Comparison of ENCODE assay signal across 8 cellular contexts in the genomic region with DNA sequence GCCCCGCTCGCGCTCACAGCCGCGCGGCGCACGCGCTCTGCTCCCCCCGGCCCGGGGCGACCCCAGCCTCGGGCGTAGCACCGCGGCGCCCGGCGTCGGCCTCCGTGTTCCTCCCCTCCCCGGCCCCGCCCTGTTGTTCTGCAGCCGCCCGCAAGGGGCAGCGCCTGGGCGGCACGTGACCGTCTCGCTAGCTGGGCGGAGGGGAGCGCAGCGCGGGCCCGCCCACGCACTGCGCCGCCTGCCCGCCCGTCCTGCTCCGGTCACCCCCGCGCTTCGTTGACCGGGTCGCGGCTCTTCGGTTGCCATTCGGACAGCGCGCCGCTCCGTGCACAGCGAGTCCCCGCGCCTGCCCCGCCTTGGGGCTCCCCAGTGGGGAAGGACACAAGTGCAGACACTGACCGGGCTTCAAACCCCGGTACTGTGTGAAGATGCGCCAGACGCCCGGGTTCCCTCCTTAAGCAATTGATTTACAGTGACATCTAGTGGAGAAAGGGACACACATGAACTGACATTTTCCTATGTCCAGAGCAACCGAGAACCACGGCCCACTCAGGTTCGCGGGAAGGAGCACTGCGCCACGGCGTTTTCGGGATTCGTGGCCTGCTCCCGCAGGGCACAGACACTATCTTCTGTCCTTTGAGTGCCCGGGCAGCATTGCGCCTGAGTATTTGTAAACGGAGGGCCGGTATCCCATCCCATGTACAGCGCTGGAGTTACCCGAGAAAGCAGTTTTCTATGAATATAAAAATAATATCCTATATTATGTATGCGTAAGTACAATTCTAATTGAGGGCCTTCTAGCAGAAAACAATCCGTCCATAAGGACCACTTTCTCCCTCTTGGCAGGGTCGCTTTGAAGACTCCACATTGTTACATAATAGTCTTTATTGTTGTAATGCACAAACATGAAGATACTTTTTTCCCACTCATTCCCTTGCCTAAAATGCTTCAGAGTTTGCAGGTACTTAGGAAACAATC. TPM values are rescaled to one million over a fixed set of nuclear protein-coding genes. Genes with fewer than 3 reads are reported as not detected.
DNase-seq lines count a peak whose midpoint lies in the region; ATAC-seq and TF ChIP-seq lines count a peak whose summit lies in the region.

No MANE protein-coding gene starts in this region.

- peak; percentile 76 for ATAC-seq in GM21529 (IDR thresholded peaks at IDR 0.05; ENCODE audit: unreplicated experiment)
- ATAC-seq in IMR-90 (ENCODE audit: low read depth), result peak; percentile 94

- H3K18ac ChIP-seq in IMR-90 (ENCODE audit: low read depth, low read length), result no peak overlapping the region; the same call in 1 of the 2 replicates

- H3K9ac ChIP-seq in IMR-90 (ENCODE audit: low read depth, low read length) (peak overlapping the region; percentile 63), OCI-LY3 (ENCODE audit: low read length) (peak overlapping the region; percentile 87)

- H2BK15ac ChIP-seq in IMR-90 (ENCODE audit: low read depth, low read length), result no peak overlapping the region

- peak overlapping the region; percentile 51; the same call in 1 of the 2 replicates for H3K4ac ChIP-seq in IMR-90 (ENCODE audit: low read depth, low read length)

- H3K23ac ChIP-seq in IMR-90 (ENCODE audit: low read depth, low read length), result no peak overlapping the region

- H2BK5ac ChIP-seq in IMR-90 (ENCODE audit: low read depth, low read length, poor library complexity, severe bottlenecking), result no peak overlapping the region

- BruUV-seq in IMR-90 (replicated peaks; lab: Mats Ljungman, UMichigan), result no TSS peak

- dilution Hi-C loops in IMR-90 (cut with HindIII; ENCODE audit: low sequenced_read_pairs, unreplicated experiment), result no loop called here

- peak overlapping the region; percentile 62 for H2BK120ac ChIP-seq in IMR-90 (ENCODE audit: low read depth, low read length)

- H3K27ac ChIP-seq in IMR-90 (ENCODE audit: insufficient read depth, low read length) (peak overlapping the region; percentile 73), OCI-LY3 (ENCODE audit: low read length) (peak overlapping the region; percentile 46), epithelial cell of prostate (peak overlapping the region; percentile 91)

- intact Hi-C loops in IMR-90 (cut with micrococcal nuclease), result loop anchor here (1.0 to 10.0 kb wide), 5 partner anchors 153 to 770 kb away; partner anchors contain the start of genes EIF5B, LIPT1, MITD1 and MRPL30

- peaks cover 3% of the 10 kb centered on the region for H3K9me1 ChIP-seq in IMR-90 (ENCODE audit: insufficient read depth, low read length)

- H4K20me1 ChIP-seq in IMR-90 (ENCODE audit: insufficient read depth, low read length), result peaks cover 28% of the 10 kb centered on the region
- peaks cover 35% of the 10 kb centered on the region for H4K20me1 ChIP-seq in OCI-LY3 (ENCODE audit: insufficient read depth, low read length)

- TF ChIP-seq CTCF in IMR-90 (conservative IDR thresholded peaks at IDR 0.05; ENCODE audit: low read depth, low read length) (peak; percentile 76), OCI-LY3 (IDR thresholded peaks at IDR 0.05; ENCODE audit: low read depth, low read length) (peak; percentile 85)

- peak overlapping the region; percentile 36; the same call in 1 of the 2 replicates for H4K5ac ChIP-seq in IMR-90 (ENCODE audit: low read depth, low read length)

- H3K14ac ChIP-seq in IMR-90 (replicated peaks; ENCODE audit: low read depth, low read length), result no peak overlapping the region

- peaks cover 11% of the 10 kb centered on the region for H3K27me3 ChIP-seq in IMR-90 (ENCODE audit: control insufficient read depth, insufficient read depth, low read length)
- H3K27me3 ChIP-seq in OCI-LY3 (ENCODE audit: low read depth, low read length), result peaks cover 8% of the 10 kb centered on the region; the same call in 1 of the 2 replicates
- no peaks in the 10 kb centered on the region for H3K27me3 ChIP-seq in mononuclear cell (ENCODE audit: insufficient read depth, low read length)

- H3K79me2 ChIP-seq in OCI-LY3 (ENCODE audit: low read length), result peaks cover 41% of the 10 kb centered on the region

- 0% methylated on average over 57 of the region's 81 CpGs; no CpG with 5 or more reads in 1 of the 2 experiments for WGBS in IMR-90 (ENCODE audit: extremely low coverage in 2 of 2, insufficient read length in 1 of 2), 2 experiments

- H3K4me3 ChIP-seq in IMR-90 (ENCODE audit: insufficient read depth, low read depth, low read length), result peak overlapping the region; percentile 99
- peak overlapping the region; percentile 95 for H3K4me3 ChIP-seq in OCI-LY3 (ENCODE audit: low read length)
- H3K4me3 ChIP-seq in mononuclear cell (ENCODE audit: low read length), result peak overlapping the region; percentile 71

- in situ Hi-C loops in IMR-90 (cut with MboI; ENCODE audit: low sequenced_read_pairs), result no loop called here

- H4K8ac ChIP-seq in IMR-90 (ENCODE audit: low read depth in 2 of 2, low read length in 2 of 2), result peak overlapping the region in 1 of 2 experiments; percentile 39; a peak in 1 of 4 replicates

- H2BK20ac ChIP-seq in IMR-90 (ENCODE audit: low read depth, low read length), result no peak overlapping the region

- peaks cover 10 to 34% of the 10 kb centered on the region in 2 experiments for H3K79me1 ChIP-seq in IMR-90 (ENCODE audit: low read depth in 1 of 2, low read length in 2 of 2)

- DNase-seq in DMS 273 treated with DMSO at 0.1 percent for 48 hours (lab: John Stamatoyannopoulos, UW) (peak; percentile 83), IMR-90 (peak; percentile 93), activated T-cell treated with anti-CD3 and anti-CD28 coated beads for 48 hours (ENCODE audit: low read depth) (peak; percentile 92), epithelial cell of prostate (ENCODE audit: low read depth, low spot score) (peak; percentile 69)
- peak; percentile 82 to 91 for DNase-seq in stimulated activated CD8-positive, alpha-beta memory T cell treated with anti-CD3 and anti-CD28 coated beads, Interleukin-2, amount 100 ng/mL, for 48 hours (ENCODE audit: low read depth in 2 of 2)

- 0 out of 2 replicates have a peak, but pooled peaks cover 4% of the 10 kb centered on the region for H3K4me1 ChIP-seq in IMR-90 (ENCODE audit: control insufficient read depth, insufficient read depth, low read length)
- H3K4me1 ChIP-seq in OCI-LY3 (ENCODE audit: low read length), result peaks cover 32% of the 10 kb centered on the region
- peaks cover 26% of the 10 kb centered on the region for H3K4me1 ChIP-seq in mononuclear cell (ENCODE audit: insufficient read depth, low read length)

- H2AFZ ChIP-seq in IMR-90 (replicated peaks; ENCODE audit: low read length, poor library complexity) (peak overlapping the region; percentile 99), OCI-LY3 (ENCODE audit: low read depth, low read length) (peak overlapping the region; percentile 91)

- H3K56ac ChIP-seq in IMR-90 (ENCODE audit: extremely low read depth, insufficient read depth, low read length), result 0 out of 2 replicates have a peak overlapping the region, but pooled peaks have one; percentile 24

- POLR2A ChIA-PET in IMR-90 (lab: Charles Lee; ENCODE audit: unreplicated experiment), result no interaction called here

- CTCF ChIA-PET in IMR-90 (lab: Yijun Ruan, JAX), result interaction anchor here (0.6 to 1.0 kb wide), 4 partner anchors 80 to 154 kb away, joined by 3 to 5 read pairs (median 4); partner anchors contain the start of gene TXNDC9

- no peaks in the 10 kb centered on the region for H3K9me3 ChIP-seq in IMR-90 (ENCODE audit: control insufficient read depth, insufficient read depth, low read length)
- no peaks in the 10 kb centered on the region for H3K9me3 ChIP-seq in OCI-LY3 (ENCODE audit: insufficient read depth, low read length)
- no peaks in the 10 kb centered on the region for H3K9me3 ChIP-seq in mononuclear cell (ENCODE audit: low read depth, low read length)

- TF ChIP-seq POLR2A in IMR-90 (IDR thresholded peaks at IDR 0.05; ENCODE audit: low read depth, low read length), result no peak

- H3K4me2 ChIP-seq in IMR-90 (ENCODE audit: low read depth, low read length) (peak overlapping the region; percentile 85), OCI-LY3 (ENCODE audit: low read length) (peak overlapping the region; percentile 77)

- peak; percentile 82 for TF ChIP-seq RAD21 in IMR-90 (IDR thresholded peaks at IDR 0.05; ENCODE audit: low read length)

- H3K36me3 ChIP-seq in IMR-90 (ENCODE audit: control insufficient read depth, insufficient read depth, low read length), result no peaks in the 10 kb centered on the region
- no peaks in the 10 kb centered on the region for H3K36me3 ChIP-seq in OCI-LY3 (replicated peaks; ENCODE audit: low read depth, low read length)

- H2AK9ac ChIP-seq in IMR-90 (replicated peaks; ENCODE audit: low read depth, low read length, poor library complexity), result no peak overlapping the region

- no peak overlapping the region for H4K91ac ChIP-seq in IMR-90 (ENCODE audit: insufficient read depth, low read depth, low read length)

- no peak overlapping the region for H2AK5ac ChIP-seq in IMR-90 (ENCODE audit: low read depth, low read length)

TF ChIP-seq in IMR-90, 13 proteins besides CTCF, POLR2A, EP300 and RAD21 (continues in another document):
- TF ChIP-seq FOS (IDR thresholded peaks at IDR 0.05; ENCODE audit: low read depth, low read length) (no peak), NFE2L2 (IDR thresholded peaks at IDR 0.05; ENCODE audit: low read depth, low read length) (no peak), MAZ (IDR thresholded peaks at IDR 0.05; ENCODE audit: borderline replicate concordance, low read depth, low read length) (peak; percentile 99), MXI1 (IDR thresholded peaks at IDR 0.05; ENCODE audit: borderline replicate concordance, low read depth, low read length) (0 out of 2 replicates have a peak, but pooled peaks have one; percentile 59), MAFK (IDR thresholded peaks at IDR 0.05; ENCODE audit: low read depth, low read length) (no peak), RFX5 (IDR thresholded peaks at IDR 0.05; ENCODE audit: low read depth, low read length) (no peak), CHD1 (IDR thresholded peaks at IDR 0.05; ENCODE audit: low read depth, low read length) (no peak)
- TF ChIP-seq, protein P1, sequence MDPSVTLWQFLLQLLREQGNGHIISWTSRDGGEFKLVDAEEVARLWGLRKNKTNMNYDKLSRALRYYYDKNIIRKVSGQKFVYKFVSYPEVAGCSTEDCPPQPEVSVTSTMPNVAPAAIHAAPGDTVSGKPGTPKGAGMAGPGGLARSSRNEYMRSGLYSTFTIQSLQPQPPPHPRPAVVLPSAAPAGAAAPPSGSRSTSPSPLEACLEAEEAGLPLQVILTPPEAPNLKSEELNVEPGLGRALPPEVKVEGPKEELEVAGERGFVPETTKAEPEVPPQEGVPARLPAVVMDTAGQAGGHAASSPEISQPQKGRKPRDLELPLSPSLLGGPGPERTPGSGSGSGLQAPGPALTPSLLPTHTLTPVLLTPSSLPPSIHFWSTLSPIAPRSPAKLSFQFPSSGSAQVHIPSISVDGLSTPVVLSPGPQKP (IDR thresholded peaks at IDR 0.05; ENCODE audit: borderline replicate concordance, low read depth, low read length), result no peak

RNA-seq across cellular contexts. Expression of gene REV1, which starts 0.6 kb away (rescaled TPM):
- 25.8 and 30.1 TPM in 2 replicates for total RNA-seq in IMR-90 (2012; rRNA removed)
- polyA plus RNA-seq in IMR-90 (2012; rRNA removed), result 12.3 and 13.4 TPM in 2 replicates
- 2.2 and 2.5 TPM in 2 replicates for polyA plus RNA-seq in IMR-90 (2012; cell fraction: cytosol; rRNA removed)
- polyA plus RNA-seq in IMR-90 (2012; cell fraction: nucleus; rRNA removed; ENCODE audit: low replicate concordance), result 10.8 and 81.4 TPM in 2 replicates
- 55.3 TPM for total RNA-seq in mononuclear cell

Comparison
In these comparisons a context has a peak if more than half of its experiments do, and no peak if none do; other contexts are left out.
1. Peak in every context shown above with its lines: DNase-seq, ATAC-seq, H3K4me3 ChIP-seq and H3K27ac ChIP-seq.